Comparison of ENCODE assay signal across 1 cellular context in the genomic region with DNA sequence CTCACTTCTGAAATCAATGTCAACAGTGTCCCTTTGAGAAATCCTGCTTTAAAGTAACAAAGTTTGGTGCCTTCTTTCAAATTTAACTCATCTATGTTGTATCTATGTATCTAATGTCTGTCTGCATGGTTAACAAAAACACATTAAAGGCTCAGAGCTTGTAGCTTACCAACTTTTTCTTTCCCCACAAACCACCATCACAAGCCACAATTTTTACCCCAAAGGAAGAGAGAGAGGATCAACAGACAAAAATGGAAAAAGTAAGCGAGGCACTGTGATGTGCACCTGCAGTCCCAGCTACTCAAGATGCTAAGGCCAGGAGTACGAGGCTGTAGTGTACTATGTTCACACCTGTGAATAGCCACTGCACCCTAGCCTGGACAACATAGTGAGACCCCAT.
TF ChIP-seq lines count a peak whose summit lies in the region.

No MANE protein-coding gene starts in this region.

TF ChIP-seq in K562, 482 proteins besides CTCF, POLR2A, EP300 and RAD21:
- TF ChIP-seq ZBTB40 (IDR thresholded peaks at IDR 0.05) (no peak), ZBTB40 (CRISPR knock-in tag; IDR thresholded peaks at IDR 0.05) (no peak), ZNF121 (CRISPR knock-in tag; conservative IDR thresholded peaks at IDR 0.05) (peak; percentile 49; the same call in 1 of the 2 replicates)
